9 cellular contexts compared by ENCODE assay signal in the genomic region with DNA sequence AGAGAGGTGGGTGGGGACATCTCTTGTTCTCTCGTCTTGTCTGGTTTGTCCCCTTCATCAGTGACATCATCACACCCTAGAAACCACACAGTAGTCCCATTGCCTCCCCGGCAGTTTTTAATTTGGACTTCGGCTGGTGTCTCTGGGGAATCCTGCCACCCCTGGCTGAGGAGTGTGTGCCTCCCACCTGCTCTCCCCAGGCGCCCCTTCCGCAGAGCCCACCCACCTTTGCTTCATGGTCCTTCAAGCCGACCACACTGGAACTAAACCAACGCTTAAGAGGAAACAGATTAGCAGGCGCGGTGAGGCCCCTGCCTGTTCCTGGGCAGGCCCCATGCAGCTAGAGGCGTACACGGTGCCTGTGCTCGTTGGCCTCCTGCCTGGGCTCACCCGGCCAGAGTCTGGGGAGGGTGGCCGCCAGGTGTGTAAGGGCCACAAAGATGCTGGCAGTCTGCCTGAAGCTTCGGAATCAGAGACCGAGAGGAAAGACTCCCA.
A peak's percentile ranks its signal among the peaks of the same experiment; 100 is the strongest.
DNase-seq lines count a peak whose midpoint lies in the region; ATAC-seq and TF ChIP-seq lines count a peak whose summit lies in the region.
"Had no signal": no experiment of that assay in that cellular context is flagged by ENCODE, and none has a peak within 500 bp of the region (broad histone marks: within the 10 kb centered on the region; RNA-seq: fewer than 3 reads in every experiment).

No MANE protein-coding gene starts in this region.

- H3K27ac ChIP-seq in mucosa of rectum (ENCODE audit: low read depth in 2 of 2, low read length in 2 of 2) = peak overlapping the region; percentile 38 to 57
- H3K27ac ChIP-seq: cardiac muscle cell had no signal

- peaks cover 12 to 19% of the 10 kb centered on the region in 2 donors for H3K4me1 ChIP-seq in mucosa of rectum (ENCODE audit: control insufficient read depth in 2 of 2, insufficient read depth in 2 of 2, low read length in 2 of 2)

- peak overlapping the region; percentile 32 for H3K4me3 Mint-ChIP-seq in activated CD4-positive, alpha-beta T cell treated with anti-CD3 and anti-CD28 coated beads, Interleukin-2, amount 10 ng/mL, durations not matched to agents 7 days and 5 days

- ATAC-seq in GM18909 (IDR thresholded peaks at IDR 0.05; ENCODE audit: poor library complexity, unreplicated experiment) = peak; percentile 66
- peak; percentile 59 for ATAC-seq in HG03097 (IDR thresholded peaks at IDR 0.05; ENCODE audit: low FRiP score, unreplicated experiment)
- no peak for ATAC-seq in HG03039 (IDR thresholded peaks at IDR 0.05; ENCODE audit: unreplicated experiment)

- no peaks in the 10 kb centered on the region for H3K9me3 Mint-ChIP-seq in activated CD4-positive, alpha-beta T cell treated with anti-CD3 and anti-CD28 coated beads, Interleukin-2, amount 10 ng/mL, durations not matched to agents 7 days and 5 days

- CTCF ChIA-PET in activated CD4-positive, alpha-beta T cell treated with anti-CD3 and anti-CD28 coated beads, Interleukin-2, amount 10 ng/mL, durations not matched to agents 7 days and 5 days (lab: Charles Lee) = interaction anchor here (0.8 to 1.3 kb wide), 5 partner anchors 10 to 221 kb away, joined by 3 to 4 read pairs (median 3); no protein-coding TSS in a partner anchor

- H3K4me1 Mint-ChIP-seq in activated CD4-positive, alpha-beta T cell treated with anti-CD3 and anti-CD28 coated beads, Interleukin-2, amount 10 ng/mL, durations not matched to agents 7 days and 5 days = peaks cover 38% of the 10 kb centered on the region

- H3K27ac Mint-ChIP-seq in activated CD4-positive, alpha-beta T cell treated with anti-CD3 and anti-CD28 coated beads, Interleukin-2, amount 10 ng/mL, durations not matched to agents 7 days and 5 days = peak overlapping the region; percentile 91

- H3K36me3 ChIP-seq in mucosa of rectum (ENCODE audit: control insufficient read depth in 2 of 2, insufficient read depth in 2 of 2, low read length in 2 of 2) (no peaks in the 10 kb centered on the region), H7 (replicated peaks; ENCODE audit: control insufficient read depth, insufficient read depth, low read length) (no peaks in the 10 kb centered on the region)
- H3K36me3 ChIP-seq: cardiac muscle cell had no signal

- no peaks in the 10 kb centered on the region for H3K27me3 Mint-ChIP-seq in activated CD4-positive, alpha-beta T cell treated with anti-CD3 and anti-CD28 coated beads, Interleukin-2, amount 10 ng/mL, durations not matched to agents 7 days and 5 days

- H3K9me3 ChIP-seq in mucosa of rectum (ENCODE audit: control insufficient read depth in 2 of 2, low read length in 2 of 2) = no peaks in the 10 kb centered on the region

- H3K27me3 ChIP-seq in mucosa of rectum (ENCODE audit: control insufficient read depth in 2 of 2, insufficient read depth in 2 of 2, low read length in 2 of 2) (peaks cover 0 to 3% of the 10 kb centered on the region in 2 donors), H7 (ENCODE audit: control insufficient read depth, insufficient read depth, low read length) (no peaks in the 10 kb centered on the region)
- H3K27me3 ChIP-seq: cardiac muscle cell had no signal

- no peak for TF ChIP-seq CTCF in foreskin fibroblast (IDR thresholded peaks at IDR 0.05; ENCODE audit: low read depth, low read length)

- H3K4me3 ChIP-seq in mucosa of rectum (ENCODE audit: low read length in 2 of 2) = no peak overlapping the region
- H3K4me3 ChIP-seq in foreskin fibroblast (ENCODE audit: low read depth in 1 of 2, low read length in 2 of 2) = no peak overlapping the region
- H3K4me3 ChIP-seq in H7 (ENCODE audit: insufficient read depth, low read depth, low read length) = no peak overlapping the region
- H3K4me3 ChIP-seq: cardiac muscle cell had no signal

- POLR2A ChIA-PET in activated CD4-positive, alpha-beta T cell treated with anti-CD3 and anti-CD28 coated beads, Interleukin-2, amount 10 ng/mL, durations not matched to agents 7 days and 5 days (lab: Charles Lee) = interaction anchor here (0.6 kb wide), 1 partner anchor 9 kb away, joined by 3 read pairs; no protein-coding TSS in a partner anchor

- H3K9ac ChIP-seq in mucosa of rectum (ENCODE audit: low read depth in 1 of 2, low read length in 2 of 2) = no peak overlapping the region

- DNase-seq in activated CD4-positive, alpha-beta T cell treated with anti-CD3 and anti-CD28 coated beads, Interleukin-2, amount 10 ng/mL, durations not matched to agents 7 days and 5 days = peak; percentile 37
- no peak for DNase-seq in NCI-H1694 treated with DMSO at 0.1 percent for 48 hours (lab: John Stamatoyannopoulos, UW)
- DNase-seq in foreskin fibroblast = no peak
- DNase-seq in H7 = no peak

- H3K36me3 Mint-ChIP-seq in activated CD4-positive, alpha-beta T cell treated with anti-CD3 and anti-CD28 coated beads, Interleukin-2, amount 10 ng/mL, durations not matched to agents 7 days and 5 days (ENCODE audit: low read depth) = peaks cover 3% of the 10 kb centered on the region
